Comparison of ENCODE assay signal across 28 cellular contexts in genomic region chr11:3347127-3347526, GRCh38.
"Had no signal": no experiment of that assay in that cellular context is flagged by ENCODE, and none has a peak within 500 bp of the region (broad histone marks: within the 10 kb centered on the region; RNA-seq: fewer than 3 reads in every experiment).

No MANE protein-coding gene starts in this region.

- H3K27ac Mint-ChIP-seq: dendritic cell treated with granulocyte-macrophage colony-stimulating factor and Interleukin-4, amounts not matched to agents 40 ng/mL and 50 ng/mL, for 4 days; effector memory CD8-positive, alpha-beta T cell; endodermal cell; mesothelial cell of epicardium; naive B cell had no signal

- H3K27ac ChIP-seq: colonic mucosa, epithelial cell of prostate, esophagus squamous epithelium, gastrocnemius medialis, heart right ventricle, left lung, lower lobe of right lung had no signal

- H3K4me3 ChIP-seq: colonic mucosa, esophagus squamous epithelium, gastrocnemius medialis, heart right ventricle, left lung, lower lobe of right lung, mucosa of descending colon had no signal

- DNase-seq: colonic mucosa; cortex of kidney; effector CD8-positive, alpha-beta T cell; effector memory CD8-positive, alpha-beta T cell; endodermal cell; erythroblast; esophagus squamous epithelium; foreskin fibroblast; foreskin melanocyte; gastrocnemius medialis; glutamatergic neuron; head of caudate nucleus; heart right ventricle; hippocampal formation; left cardiac atrium; left lung; left ventricle myocardium superior; lower lobe of right lung; mesenchymal stem cell; mucosa of descending colon; naive B cell had no signal

- H3K36me3 ChIP-seq: colonic mucosa, esophagus squamous epithelium, gastrocnemius medialis, heart right ventricle, left lung, lower lobe of right lung had no signal

- H3K4me1 Mint-ChIP-seq: mesothelial cell of epicardium, naive B cell had no signal

- H3K9me3 ChIP-seq: colonic mucosa, mucosa of descending colon had no signal

- H3K4me3 Mint-ChIP-seq: dendritic cell treated with granulocyte-macrophage colony-stimulating factor and Interleukin-4, amounts not matched to agents 40 ng/mL and 50 ng/mL, for 4 days; effector memory CD8-positive, alpha-beta T cell; endodermal cell; mesothelial cell of epicardium; naive B cell had no signal

- H3K27me3 ChIP-seq: colonic mucosa had no signal

- ATAC-seq: effector memory CD8-positive, alpha-beta T cell; esophagus mucosa; gastrocnemius medialis; heart right ventricle; left cardiac atrium; left lung; left ventricle myocardium superior; lower lobe of right lung; mucosa of descending colon had no signal

- FAIRE-seq: endometrium, islet of Langerhans, keratinocyte had no signal

- H3K4me1 ChIP-seq: colonic mucosa, esophagus squamous epithelium, gastrocnemius medialis, heart right ventricle, left lung, lower lobe of right lung had no signal
